Comparison of ENCODE assay signal across 8 cellular contexts in genomic region chr10:101843032-101843991, GRCh38. TPM values are rescaled to one million over a fixed set of nuclear protein-coding genes. Genes with fewer than 3 reads are reported as not detected.
DNase-seq lines count a peak whose midpoint lies in the region; ATAC-seq and TF ChIP-seq lines count a peak whose summit lies in the region.

Gene KCNIP2, minus strand, starts transcription at chr10:101843800. Its CDS starts 232 bp downstream, at chr10:101843568.

- H3K36me3 ChIP-seq in WERI-Rb-1, result peaks cover 2% of the 10 kb centered on the region; the same call in 1 of the 2 replicates

- H3K27me3 ChIP-seq in WERI-Rb-1 (ENCODE audit: insufficient read depth, low read depth, severe bottlenecking), result no peaks in the 10 kb centered on the region

- no peak for DNase-seq in CD14-positive monocyte (ENCODE audit: low spot score)
- DNase-seq in HuH-7.5 (ENCODE audit: low spot score), result peak; percentile 69
- peak; percentile 86 for DNase-seq in WERI-Rb-1
- DNase-seq in cardiac fibroblast (ENCODE audit: low read depth in 2 of 2), result peak in 1 of 2 donors; percentile 8
- no peak for DNase-seq in left lobe of liver (ENCODE audit: low spot score)
- peak; percentile 61 for DNase-seq in stimulated activated naive CD8-positive, alpha-beta T cell treated with anti-CD3 and anti-CD28 coated beads, Interleukin-15, Interleukin-2, amounts not matched to agents 100 U/mL and 50 U/mL, for 24 hours
- DNase-seq in GOT3 (lab: John Stamatoyannopoulos, UW), result no peak
- no peak for DNase-seq in HPDE6-E6E7 (ENCODE audit: extremely low spot score)

- H3K27ac Mint-ChIP-seq in CD14-positive monocyte, result peak within 1 kb of the TSS in 5 of 7 donors; percentile 18 to 70 (median 53)

- peak within 1 kb of the TSS; percentile 64 for H3K4me3 ChIP-seq in WERI-Rb-1 (ENCODE audit: low read depth, low read length)
- peak within 1 kb of the TSS in 1 of 2 donors; percentile 17 for H3K4me3 ChIP-seq in cardiac fibroblast (replicated peaks in 1 of 2; ENCODE audit: low read depth in 2 of 2, low read length in 2 of 2)

- peaks cover 0 to 2% (median 0%) of the 10 kb centered on the region in 7 donors for H3K9me3 Mint-ChIP-seq in CD14-positive monocyte

- no peaks in the 10 kb centered on the region for H3K9me3 ChIP-seq in WERI-Rb-1 (ENCODE audit: severe bottlenecking)

- intact Hi-C loops in CD14-positive monocyte (cut with micrococcal nuclease), result loop anchor here (5.0 kb wide), 3 partner anchors 169 to 229 kb away; partner anchors contain the start of gene HPS6 (in 1 of the 2)

- peaks cover 25 to 42% (median 31%) of the 10 kb centered on the region in 3 donors for H3K27me3 Mint-ChIP-seq in CD14-positive monocyte (ENCODE audit: low read depth in 3 of 3)

- H3K4me1 Mint-ChIP-seq in CD14-positive monocyte, result peaks cover 55% of the 10 kb centered on the region

- peak; percentile 74 for TF ChIP-seq CTCF in CD14-positive monocyte (IDR thresholded peaks at IDR 0.05)
- TF ChIP-seq CTCF in WERI-Rb-1 (IDR thresholded peaks at IDR 0.05; ENCODE audit: low read depth, low read length), result peak; percentile 86
- peak; percentile 37 for TF ChIP-seq CTCF in cardiac fibroblast (IDR thresholded peaks at IDR 0.05; ENCODE audit: low read depth, low read length)

- peak within 1 kb of the TSS; percentile 70 to 90 for H3K4me3 Mint-ChIP-seq in CD14-positive monocyte

- ATAC-seq in left lobe of liver, result peak; percentile 41
- no peak for ATAC-seq in stimulated activated naive CD8-positive, alpha-beta T cell treated with anti-CD3 and anti-CD28 coated beads, Interleukin-15, Interleukin-2, amounts not matched to agents 100 U/mL and 50 U/mL, for 24 hours

- H3K36me3 Mint-ChIP-seq in CD14-positive monocyte, result peaks cover 45 to 46% of the 10 kb centered on the region in 2 donors

- peak within 1 kb of the TSS; percentile 69 for H3K27ac ChIP-seq in WERI-Rb-1

RNA-seq across cellular contexts. Expression of gene KCNIP2, which starts in this region (rescaled TPM):
- polyA plus RNA-seq in CD14-positive monocyte, result under 1 TPM in 1 of 2 donors, not detected in 1; 0.48 TPM
- 1.4 TPM for total RNA-seq in left lobe of liver

Comparison
In these comparisons a context has a peak if more than half of its experiments do, and no peak if none do; other contexts are left out.
1. DNase-seq: peak in HuH-7.5 (single experiment), WERI-Rb-1 (single experiment) and stimulated activated naive CD8-positive, alpha-beta T cell treated with anti-CD3 and anti-CD28 coated beads, Interleukin-15, Interleukin-2, amounts not matched to agents 100 U/mL and 50 U/mL, for 24 hours (single experiment); none in CD14-positive monocyte (single experiment), left lobe of liver (single experiment), GOT3 (single experiment) and HPDE6-E6E7 (single experiment).
2. Peak in every context shown above with its lines, with median percentiles within 50 percentile points of each other: CTCF ChIP-seq.